Comparison of ENCODE assay signal across 28 cellular contexts in genomic region chr6:127608554-127609270, GRCh38. TPM values are rescaled to one million over a fixed set of nuclear protein-coding genes. Genes with fewer than 3 reads are reported as not detected.
"Had no signal": no experiment of that assay in that cellular context is flagged by ENCODE, and none has a peak within 500 bp of the region (broad histone marks: within the 10 kb centered on the region; RNA-seq: fewer than 3 reads in every experiment).

No MANE protein-coding gene starts in this region.

- H3K36me3 Mint-ChIP-seq: activated naive CD8-positive, alpha-beta T cell treated with anti-CD3 and anti-CD28 coated beads, Interleukin-2, amount 10 ng/mL, durations not matched to agents 7 days and 5 days; WTC11 had no signal

- H3K4me1 Mint-ChIP-seq: activated naive CD8-positive, alpha-beta T cell treated with anti-CD3 and anti-CD28 coated beads, Interleukin-2, amount 10 ng/mL, durations not matched to agents 7 days and 5 days; WTC11 had no signal

- H3K4me3 Mint-ChIP-seq: activated CD8-positive, alpha-beta T cell treated with anti-CD3 and anti-CD28 coated beads, Interleukin-2, amount 10 ng/mL, durations not matched to agents 7 days and 5 days; activated naive CD8-positive, alpha-beta T cell treated with anti-CD3 and anti-CD28 coated beads, Interleukin-2, amount 10 ng/mL, durations not matched to agents 7 days and 5 days; T-helper 1 cell treated with Interleukin-12 subunit alpha and Interleukin-12 subunit beta and Interleukin-4 antibody, amounts not matched to agents 30 μg/mL and 1 μg/mL, for 36 hours; WTC11 had no signal

- H3K9me3 Mint-ChIP-seq: activated naive CD8-positive, alpha-beta T cell treated with anti-CD3 and anti-CD28 coated beads, Interleukin-2, amount 10 ng/mL, durations not matched to agents 7 days and 5 days; T-helper 1 cell treated with Interleukin-12 subunit alpha and Interleukin-12 subunit beta and Interleukin-4 antibody, amounts not matched to agents 30 μg/mL and 1 μg/mL, for 36 hours; WTC11 had no signal

- ATAC-seq: activated CD8-positive, alpha-beta T cell treated with anti-CD3 and anti-CD28 coated beads, Interleukin-2, amount 10 ng/mL, durations not matched to agents 7 days and 5 days; WTC11 had no signal

- H3K4me1 ChIP-seq: breast epithelium had no signal

- H3K9me3 ChIP-seq: breast epithelium had no signal

- DNase-seq: activated CD4-positive, alpha-beta T cell treated with anti-CD3 and anti-CD28 coated beads for 48 hours; activated CD4-positive, alpha-beta T cell treated with anti-CD3 and anti-CD28 coated beads, Interleukin-2, amount 50 U/mL, for 4 hours; activated CD4-positive, CD25-positive, alpha-beta regulatory T cell treated with anti-CD3 and anti-CD28 coated beads, Interleukin-2, amount 50 U/mL, for 72 hours; activated CD8-positive, alpha-beta memory T cell treated with anti-CD3 and anti-CD28 coated beads, Interleukin-2, amount 50 U/mL, for 48 hours; activated CD8-positive, alpha-beta T cell treated with anti-CD3 and anti-CD28 coated beads, Interleukin-2, amount 10 ng/mL, durations not matched to agents 7 days and 5 days; activated naive CD4-positive, alpha-beta T cell treated with anti-CD3 and anti-CD28 coated beads, Interleukin-2, amount 50 U/mL, for 16 hours; activated naive CD8-positive, alpha-beta T cell treated with anti-CD3 and anti-CD28 coated beads, Interleukin-2, amount 10 ng/mL, durations not matched to agents 7 days and 5 days; activated T-cell treated with anti-CD3 and anti-CD28 coated beads, Interleukin-2, amount 50 U/mL, for 1 hour; aorta; caudate nucleus; MV-4-11; NCI-H1092 treated with DMSO at 0.1 percent for 48 hours; NCI-H1417 treated with DMSO at 0.1 percent for 48 hours; NCI-H1694; NCI-H2029; NCI-H2107; NCI-H446; NCI-H524; NCI-H748 treated with DMSO at 0.1 percent for 48 hours; OCI-M1; SHP77 treated with DMSO at 0.1 percent for 48 hours had no signal

- H3K4me3 ChIP-seq: breast epithelium had no signal

- H3K27me3 ChIP-seq: breast epithelium had no signal

- H3K27ac ChIP-seq: breast epithelium, KMS-11 had no signal

- H3K36me3 ChIP-seq: breast epithelium had no signal

- H3K27ac Mint-ChIP-seq: activated CD8-positive, alpha-beta T cell treated with anti-CD3 and anti-CD28 coated beads, Interleukin-2, amount 10 ng/mL, durations not matched to agents 7 days and 5 days; activated naive CD8-positive, alpha-beta T cell treated with anti-CD3 and anti-CD28 coated beads, Interleukin-2, amount 10 ng/mL, durations not matched to agents 7 days and 5 days; T-helper 1 cell treated with Interleukin-12 subunit alpha and Interleukin-12 subunit beta and Interleukin-4 antibody, amounts not matched to agents 30 μg/mL and 1 μg/mL, for 36 hours; WTC11 had no signal

RNA-seq across cellular contexts. Expression of gene C6orf58, which starts 31.7 kb away (rescaled TPM):
- total RNA-seq: activated CD8-positive, alpha-beta T cell treated with anti-CD3 and anti-CD28 coated beads, Interleukin-2, amount 10 ng/mL, durations not matched to agents 7 days and 5 days; activated naive CD8-positive, alpha-beta T cell treated with anti-CD3 and anti-CD28 coated beads, Interleukin-2, amount 10 ng/mL, durations not matched to agents 7 days and 5 days; aorta; cerebellum; MCF 10A; SK-MEL-5; WTC11 had no signal
